Comparison of ENCODE assay signal across 10 cellular contexts in genomic region chr5:10524376-10525123, GRCh38. TPM values are rescaled to one million over a fixed set of nuclear protein-coding genes. Genes with fewer than 3 reads are reported as not detected.
DNase-seq lines count a peak whose midpoint lies in the region; FAIRE-seq and TF ChIP-seq lines count a peak whose summit lies in the region.
"Had no signal": no experiment of that assay in that cellular context is flagged by ENCODE, and none has a peak within 500 bp of the region (broad histone marks: within the 10 kb centered on the region; RNA-seq: fewer than 3 reads in every experiment).

No MANE protein-coding gene starts in this region.

- no peak overlapping the region for H3K4me3 ChIP-seq in choroid plexus epithelial cell (ENCODE audit: low read depth, low read length)
- no peak overlapping the region for H3K4me3 ChIP-seq in small intestine (ENCODE audit: low read depth in 1 of 2, low read length in 2 of 2)

- H3K36me3 Mint-ChIP-seq in osteocyte (ENCODE audit: unreplicated experiment): no peaks in the 10 kb centered on the region

- no peaks in the 10 kb centered on the region for H3K4me1 ChIP-seq in small intestine (ENCODE audit: control insufficient read depth in 2 of 2, insufficient read depth in 1 of 2, low read depth in 1 of 2, low read length in 1 of 2)

- TF ChIP-seq CTCF in choroid plexus epithelial cell (conservative IDR thresholded peaks at IDR 0.05; ENCODE audit: low read depth, low read length) (no peak), osteocyte (IDR thresholded peaks at IDR 0.05) (no peak)

- H3K4me1 Mint-ChIP-seq in osteocyte (ENCODE audit: unreplicated experiment): peaks cover 58% of the 10 kb centered on the region

- H3K9me3 Mint-ChIP-seq in osteocyte (ENCODE audit: unreplicated experiment): no peaks in the 10 kb centered on the region

- WGBS in small intestine, 3 donors: 84 to 87% (median 85%) methylated on average over 19 of the region's 19 CpGs

- no peaks in the 10 kb centered on the region for H3K27me3 ChIP-seq in small intestine (ENCODE audit: control insufficient read depth in 2 of 2, insufficient read depth in 2 of 2, low read length in 2 of 2)

- no peak for FAIRE-seq in small intestine (lab: Jason Lieb, UNC)

- H3K27ac Mint-ChIP-seq in osteocyte (ENCODE audit: unreplicated experiment): peak overlapping the region; percentile 37

- H3K27ac ChIP-seq in small intestine (ENCODE audit: low read depth in 1 of 2, low read length in 1 of 2): no peak overlapping the region

- no peaks in the 10 kb centered on the region for H3K27me3 Mint-ChIP-seq in osteocyte (ENCODE audit: unreplicated experiment)
- H3K27me3 Mint-ChIP-seq: naive B cell had no signal

- peak; percentile 99 for DNase-seq in DMS 273 treated with DMSO at 0.1 percent for 48 hours (lab: John Stamatoyannopoulos, UW)
- peak; percentile 78 for DNase-seq in NCI-H526 treated with DMSO at 0.1 percent for 48 hours (lab: John Stamatoyannopoulos, UW)
- peak; percentile 72 for DNase-seq in choroid plexus epithelial cell (ENCODE audit: low read depth)
- DNase-seq in osteocyte (ENCODE audit: extremely low spot score, unreplicated experiment): no peak
- DNase-seq in NCI-H748 (lab: John Stamatoyannopoulos, UW; ENCODE audit: unreplicated experiment): no peak
- no peak for DNase-seq in NCI-H187 treated with DMSO at 0.1 percent for 48 hours (lab: John Stamatoyannopoulos, UW)
- no peak for DNase-seq in small intestine
- no peak for DNase-seq in AML-193 (lab: John Stamatoyannopoulos, UW)
- DNase-seq: naive B cell, NCI-H1930 had no signal

- no peaks in the 10 kb centered on the region for H3K9me3 ChIP-seq in small intestine (ENCODE audit: control insufficient read depth, low read depth)

- H3K4me3 Mint-ChIP-seq in osteocyte (ENCODE audit: unreplicated experiment): no peak overlapping the region
- H3K4me3 Mint-ChIP-seq: naive B cell had no signal

- no peaks in the 10 kb centered on the region for H3K36me3 ChIP-seq in small intestine (ENCODE audit: control insufficient read depth in 2 of 2, insufficient read depth in 2 of 2, low read length in 2 of 2)

RNA-seq across cellular contexts. Expression of gene ANKRD33B, which starts 39.3 kb away (rescaled TPM):
- total RNA-seq in osteocyte: 0.83 and 0.94 TPM in 2 replicates
- polyA plus RNA-seq in small intestine: 1 to 10 TPM in 1 of 3 donors, under 1 TPM in 1, not detected in 1; 0.27 to 1.0 TPM

Comparison
In these comparisons a context has a peak if more than half of its experiments do, and no peak if none do; other contexts are left out.
1. DNase-seq: peak in DMS 273 treated with DMSO at 0.1 percent for 48 hours (single experiment), NCI-H526 treated with DMSO at 0.1 percent for 48 hours (single experiment) and choroid plexus epithelial cell (single experiment); none in osteocyte (single experiment), NCI-H748 (single experiment), NCI-H187 treated with DMSO at 0.1 percent for 48 hours (single experiment), small intestine (single experiment) and AML-193 (0 of 2).